Comparison of ENCODE assay signal across 7 cellular contexts in genomic region chr12:131860472-131861260, GRCh38. TPM values are rescaled to one million over a fixed set of nuclear protein-coding genes. Genes with fewer than 3 reads are reported as not detected.
DNase-seq lines count a peak whose midpoint lies in the region; ATAC-seq, FAIRE-seq and TF ChIP-seq lines count a peak whose summit lies in the region.

No MANE protein-coding gene starts in this region.

- peak overlapping the region; percentile 97 for H3K27ac Mint-ChIP-seq in type B pancreatic cell

- peaks cover 27% of the 10 kb centered on the region for H3K4me1 Mint-ChIP-seq in type B pancreatic cell (ENCODE audit: unreplicated experiment)

- H3K4me1 ChIP-seq in body of pancreas, result no peaks in the 10 kb centered on the region

- ATAC-seq in body of pancreas (no peak), GM21423 (IDR thresholded peaks at IDR 0.05; ENCODE audit: unreplicated experiment) (no peak)

- peaks cover 5% of the 10 kb centered on the region for H3K27me3 Mint-ChIP-seq in type B pancreatic cell

- H3K36me3 ChIP-seq in body of pancreas (replicated peaks in 1 of 2; ENCODE audit: insufficient read depth in 1 of 2, low read depth in 2 of 2), result no peaks in the 10 kb centered on the region

- no peak overlapping the region for H3K27ac ChIP-seq in body of pancreas

- no peaks in the 10 kb centered on the region for H3K27me3 ChIP-seq in body of pancreas

- intact Hi-C loops in body of pancreas (cut with DNase I), result no loop called here

- H3K36me3 Mint-ChIP-seq in type B pancreatic cell, result no peaks in the 10 kb centered on the region

- TF ChIP-seq POLR2A in H54 (IDR thresholded peaks at IDR 0.05; ENCODE audit: low read depth, low read length) (peak; percentile 8; the same call in 1 of the 2 replicates), body of pancreas (IDR thresholded peaks at IDR 0.05) (no peak)

- no peak for TF ChIP-seq CTCF in body of pancreas (IDR thresholded peaks at IDR 0.05)
- TF ChIP-seq CTCF in type B pancreatic cell (conservative IDR thresholded peaks at IDR 0.05), result no peak

- no peaks in the 10 kb centered on the region for H3K9me3 ChIP-seq in body of pancreas

- no peak overlapping the region for H3K4me3 ChIP-seq in body of pancreas

- H3K9me3 Mint-ChIP-seq in type B pancreatic cell, result no peaks in the 10 kb centered on the region

- DNase-seq in H54 (ENCODE audit: insufficient read length, low spot score) (peak; percentile 93), NCI-H2171 treated with DMSO at 0.1 percent for 48 hours (lab: John Stamatoyannopoulos, UW) (peak; percentile 63), body of pancreas (peak in 3 of 4 donors; percentile 22 to 38 (median 36)), islet precursor cell (peak; percentile 97), type B pancreatic cell (ENCODE audit: extremely low spot score, unreplicated experiment) (no peak), OCI-M2 (lab: John Stamatoyannopoulos, UW; ENCODE audit: unreplicated experiment) (no peak)

- WGBS in body of pancreas, 2 donors, result 31 to 33% methylated on average over 7 to 22 of the region's 22 CpGs

- FAIRE-seq in H54 (lab: Jason Lieb, UNC), result no peak

- H3K4me3 Mint-ChIP-seq in type B pancreatic cell, result peak overlapping the region; percentile 83

RNA-seq across cellular contexts. Expression of gene MMP17, which starts 32.5 kb away (rescaled TPM):
- total RNA-seq in body of pancreas (1 to 10 TPM; 2.6 to 6.7 TPM), type B pancreatic cell (ENCODE audit: low replicate concordance) (14.1 and 26.8 TPM in 2 replicates)

RNA-seq across cellular contexts. Expression of gene ULK1, which starts 33.8 kb away (rescaled TPM):
- total RNA-seq in body of pancreas (10 to 100 TPM; 29.1 to 59.3 TPM), type B pancreatic cell (ENCODE audit: low replicate concordance) (80.0 and 99.3 TPM in 2 replicates)

Comparison
In these comparisons a context has a peak if more than half of its experiments do, and no peak if none do; other contexts are left out.
1. DNase-seq: peak in H54 (single experiment), NCI-H2171 treated with DMSO at 0.1 percent for 48 hours (single experiment), body of pancreas (3 of 4) and islet precursor cell (single experiment); none in type B pancreatic cell (single experiment) and OCI-M2 (single experiment).